In the genomic region with DNA sequence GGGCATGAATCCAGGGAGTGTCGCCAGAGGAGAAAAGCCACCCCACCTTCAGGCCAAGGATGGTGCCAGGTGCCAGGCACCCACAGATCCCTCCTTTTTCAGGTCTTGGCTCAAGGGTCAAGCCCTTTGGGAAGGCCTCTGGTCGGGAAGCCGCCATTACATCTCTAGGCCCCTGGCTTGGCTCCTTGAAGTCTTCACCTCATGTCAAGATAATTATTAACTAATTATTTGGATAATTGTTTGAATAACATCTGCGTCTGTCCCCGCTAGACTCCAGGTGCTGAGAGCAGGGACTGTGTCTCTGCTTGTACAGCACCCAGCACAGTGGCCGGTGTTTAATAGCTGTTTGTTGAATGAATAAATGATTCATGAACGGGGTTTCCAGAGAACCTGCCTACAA, we compare ENCODE assay signal across 17 cellular contexts. TPM values are rescaled to one million over a fixed set of nuclear protein-coding genes. Genes with fewer than 3 reads are reported as not detected.
DNase-seq lines count a peak whose midpoint lies in the region; ATAC-seq and TF ChIP-seq lines count a peak whose summit lies in the region.
"Had no signal": no experiment of that assay in that cellular context is flagged by ENCODE, and none has a peak within 500 bp of the region (broad histone marks: within the 10 kb centered on the region; RNA-seq: fewer than 3 reads in every experiment).

No MANE protein-coding gene starts in this region.

- H3K4me2 ChIP-seq in HCT116 (ENCODE audit: low read length) = peak overlapping the region; percentile 74; the same call in 1 of the 2 replicates
- H3K4me2 ChIP-seq: PC-9 had no signal

- RAD21 ChIA-PET in HCT116 (lab: Charles Lee; ENCODE audit: low non-redundant PET in 1 of 2, low total read pairs in 2 of 2, uncharacterized antibody in 2 of 2, unreplicated experiment in 2 of 2) = no interaction called here

- H3K4me3 Mint-ChIP-seq in natural killer cell treated with Interleukin-12 subunit alpha and Interleukin-12 subunit beta and Interleukin-15 and Interleukin-18, amount 100 ng/mL, for 72 hours = peak overlapping the region; percentile 33
- H3K4me3 Mint-ChIP-seq: CD8-positive, alpha-beta memory T cell had no signal

- no peaks in the 10 kb centered on the region for H3K36me3 ChIP-seq in HCT116 (ENCODE audit: control insufficient read depth in 1 of 2, insufficient read depth in 2 of 2, low read length in 2 of 2)
- H3K36me3 ChIP-seq in suprapubic skin = no peaks in the 10 kb centered on the region
- H3K36me3 ChIP-seq: BLaER1 had no signal

- TF ChIP-seq CTCF in HCT116 (IDR thresholded peaks at IDR 0.05 in 2 of 3, conservative IDR thresholded peaks at IDR 0.05 in 1 of 3; ENCODE audit: borderline replicate concordance in 1 of 3, insufficient read depth in 1 of 3, low read depth in 2 of 3, low read length in 2 of 3) (no peak), suprapubic skin (IDR thresholded peaks at IDR 0.05) (no peak)

- WGBS in suprapubic skin = 56% methylated on average over 7 of the region's 7 CpGs

- H2AFZ ChIP-seq in HCT116 (ENCODE audit: low read depth, low read length, poor library complexity, severe bottlenecking) = no peak overlapping the region
- H2AFZ ChIP-seq: PC-9 had no signal

- no peaks in the 10 kb centered on the region for H3K9me3 ChIP-seq in HCT116 (ENCODE audit: control insufficient read depth in 1 of 2, insufficient read depth in 1 of 2, low read depth in 1 of 2, low read length in 2 of 2)
- no peaks in the 10 kb centered on the region for H3K9me3 ChIP-seq in suprapubic skin
- H3K9me3 ChIP-seq: BLaER1 had no signal

- H3K36me3 Mint-ChIP-seq in natural killer cell treated with Interleukin-12 subunit alpha and Interleukin-12 subunit beta and Interleukin-15 and Interleukin-18, amount 100 ng/mL, for 72 hours = peaks cover 4% of the 10 kb centered on the region

- TF ChIP-seq RAD21 in HCT116 (IDR thresholded peaks at IDR 0.05; ENCODE audit: low read depth) = no peak

- H3K4me1 ChIP-seq in HCT116 (ENCODE audit: control insufficient read depth in 1 of 2, insufficient read depth in 2 of 2, low read length in 2 of 2) = peaks cover 9 to 28% of the 10 kb centered on the region in 2 experiments
- H3K4me1 ChIP-seq in suprapubic skin = peaks cover 38% of the 10 kb centered on the region
- H3K4me1 ChIP-seq: BLaER1 had no signal

- BruUV-seq in HCT116 (replicated peaks; lab: Mats Ljungman, UMichigan) = no TSS peak

- POLR2A ChIA-PET in HCT116 (lab: Charles Lee) = no interaction called here

- no peak for ATAC-seq in HCT116
- no peak for ATAC-seq in natural killer cell treated with Interleukin-12 subunit alpha and Interleukin-12 subunit beta and Interleukin-15 and Interleukin-18, amount 100 ng/mL, for 72 hours

- H3K27ac ChIP-seq in HCT116 (ENCODE audit: low read depth, low read length) (no peak overlapping the region), suprapubic skin (peak overlapping the region; percentile 10), substantia nigra (ENCODE audit: low read depth, low read length, poor library complexity, severe bottlenecking) (no peak overlapping the region)
- H3K27ac ChIP-seq: BLaER1, PC-9 had no signal

- no peaks in the 10 kb centered on the region for H3K9me2 ChIP-seq in HCT116 (ENCODE audit: insufficient read depth)

- no peaks in the 10 kb centered on the region for H4K20me1 ChIP-seq in HCT116 (ENCODE audit: insufficient read depth)
- H4K20me1 ChIP-seq: BLaER1 had no signal

- no peak overlapping the region for H3K27ac Mint-ChIP-seq in natural killer cell treated with Interleukin-12 subunit alpha and Interleukin-12 subunit beta and Interleukin-15 and Interleukin-18, amount 100 ng/mL, for 72 hours
- H3K27ac Mint-ChIP-seq: CD8-positive, alpha-beta memory T cell had no signal

- no peak for TF ChIP-seq EP300 in suprapubic skin (IDR thresholded peaks at IDR 0.05)

- H3K27me3 ChIP-seq in HCT116 (ENCODE audit: insufficient read depth, low read length) (no peaks in the 10 kb centered on the region; the same call in 1 of the 2 replicates), suprapubic skin (peaks cover 34% of the 10 kb centered on the region)
- H3K27me3 ChIP-seq: BLaER1 had no signal

- intact Hi-C loops in HCT116 (cut with micrococcal nuclease) = no loop called here

- H3K9ac ChIP-seq in HCT116 (ENCODE audit: low read length) = no peak overlapping the region
- H3K9ac ChIP-seq: BLaER1 had no signal

- H3K27me3 Mint-ChIP-seq in natural killer cell treated with Interleukin-12 subunit alpha and Interleukin-12 subunit beta and Interleukin-15 and Interleukin-18, amount 100 ng/mL, for 72 hours = peaks cover 36 to 51% of the 10 kb centered on the region in 2 donors

- peaks cover 0 to 6% of the 10 kb centered on the region in 2 donors for H3K4me1 Mint-ChIP-seq in natural killer cell treated with Interleukin-12 subunit alpha and Interleukin-12 subunit beta and Interleukin-15 and Interleukin-18, amount 100 ng/mL, for 72 hours (ENCODE audit: low read depth in 2 of 2)

- H3K9me3 Mint-ChIP-seq in natural killer cell treated with Interleukin-12 subunit alpha and Interleukin-12 subunit beta and Interleukin-15 and Interleukin-18, amount 100 ng/mL, for 72 hours = peaks cover 8% of the 10 kb centered on the region

- CTCF ChIA-PET in HCT116 (lab: Charles Lee) = no interaction called here

- TF ChIP-seq POLR2A in HCT116 (IDR thresholded peaks at IDR 0.05; ENCODE audit: borderline replicate concordance, extremely low read depth, insufficient read depth, insufficient read length) (no peak), suprapubic skin (IDR thresholded peaks at IDR 0.05) (no peak)

- no peaks in the 10 kb centered on the region for H3K79me2 ChIP-seq in HCT116 (ENCODE audit: insufficient read depth, low read length)

- DNase-seq in HCT116 (ENCODE audit: low read depth, low spot score) (no peak), epidermal melanocyte (ENCODE audit: insufficient read length, low spot score) (peak; percentile 4), suprapubic skin (ENCODE audit: low spot score in 2 of 2) (no peak), NCI-H2171 treated with DMSO at 0.1 percent for 48 hours (lab: John Stamatoyannopoulos, UW) (no peak), substantia nigra (lab: John Stamatoyannopoulos, UW) (no peak), NCI-H524 (lab: John Stamatoyannopoulos, UW) (no peak)
- DNase-seq in natural killer cell treated with Interleukin-12 subunit alpha and Interleukin-12 subunit beta and Interleukin-15 and Interleukin-18, amount 100 ng/mL, for 72 hours (ENCODE audit: low spot score) = no peak
- DNase-seq: CD8-positive, alpha-beta memory T cell; DMS79; IMR-90; NCI-H187 treated with DMSO at 0.1 percent for 48 hours; NCI-H226; NCI-H526; PC-9 had no signal

- no peak overlapping the region for H3K4me3 ChIP-seq in HCT116 (replicated peaks in 1 of 2; ENCODE audit: low read depth in 1 of 2, low read length in 2 of 2)
- H3K4me3 ChIP-seq in suprapubic skin = no peak overlapping the region
- H3K4me3 ChIP-seq: BLaER1, PC-9 had no signal

TF ChIP-seq in HCT116, 20 proteins besides CTCF, POLR2A, EP300 and RAD21 (continues in another document):
- TF ChIP-seq JUND (IDR thresholded peaks at IDR 0.05) = no peak
- TF ChIP-seq POLR2AphosphoS5 (IDR thresholded peaks at IDR 0.05; ENCODE audit: low read depth, low read length) = no peak
- TF ChIP-seq FOSL1 (IDR thresholded peaks at IDR 0.05; ENCODE audit: low read depth) = no peak
- TF ChIP-seq ZNF274 (IDR thresholded peaks at IDR 0.05; ENCODE audit: low read depth, low read length) = no peak
- no peak for TF ChIP-seq ELF1 (IDR thresholded peaks at IDR 0.05; ENCODE audit: borderline replicate concordance, low read depth)
- TF ChIP-seq, protein P1, sequence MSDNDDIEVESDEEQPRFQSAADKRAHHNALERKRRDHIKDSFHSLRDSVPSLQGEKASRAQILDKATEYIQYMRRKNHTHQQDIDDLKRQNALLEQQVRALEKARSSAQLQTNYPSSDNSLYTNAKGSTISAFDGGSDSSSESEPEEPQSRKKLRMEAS (IDR thresholded peaks at IDR 0.05) = no peak
- no peak for TF ChIP-seq SIN3A (IDR thresholded peaks at IDR 0.05; ENCODE audit: low read depth)
- TF ChIP-seq CBX3 (IDR thresholded peaks at IDR 0.05; ENCODE audit: low read depth) = no peak
- no peak for TF ChIP-seq CEBPB (IDR thresholded peaks at IDR 0.05; ENCODE audit: low read depth)
- TF ChIP-seq SRF (IDR thresholded peaks at IDR 0.05; ENCODE audit: low read depth) = no peak
- TF ChIP-seq ATF3 (IDR thresholded peaks at IDR 0.05) = no peak
- no peak for TF ChIP-seq ZFX (IDR thresholded peaks at IDR 0.05)
- no peak for TF ChIP-seq YY1 (IDR thresholded peaks at IDR 0.05; ENCODE audit: extremely low read depth, insufficient replicate concordance, low read depth, low read length)

RNA-seq across cellular contexts. Expression of gene KLK13, which starts 1.2 kb away (rescaled TPM):
- total RNA-seq in HCT116 (2021; ENCODE audit: unreplicated experiment) (3.2 TPM), suprapubic skin (10 to 100 TPM in 3 of 4 donors, 1 to 10 TPM in 1; 6.6 to 23.5 (median 16.5) TPM)
- polyA plus RNA-seq in HCT116 (2012) = 1.9 and 2.2 TPM in 2 replicates
- total RNA-seq in natural killer cell treated with Interleukin-12 subunit alpha and Interleukin-12 subunit beta and Interleukin-15 and Interleukin-18, amount 100 ng/mL, for 72 hours = not detected
- total RNA-seq: A673; CD8-positive, alpha-beta memory T cell; IMR-90; M059J; PC-9 had no signal
- polyA plus RNA-seq: CD8-positive, alpha-beta memory T cell; IMR-90 had no signal

RNA-seq across cellular contexts. Expression of gene KLK14, which starts 19.0 kb away (rescaled TPM):
- total RNA-seq in HCT116 (2021; ENCODE audit: unreplicated experiment) = 0.76 TPM
- 0.37 and 0.47 TPM in 2 replicates for polyA plus RNA-seq in HCT116 (2012)
- 1 to 10 TPM in 1 of 2 donors, under 1 TPM in 1; 0.50 to 2.2 TPM for total RNA-seq in natural killer cell treated with Interleukin-12 subunit alpha and Interleukin-12 subunit beta and Interleukin-15 and Interleukin-18, amount 100 ng/mL, for 72 hours
- 10 to 100 TPM in 1 of 4 donors, 1 to 10 TPM in 3; 3.8 to 22.8 (median 5.2) TPM for total RNA-seq in suprapubic skin
- total RNA-seq: IMR-90, M059J had no signal
- polyA plus RNA-seq: CD8-positive, alpha-beta memory T cell; IMR-90 had no signal

RNA-seq across cellular contexts. Expression of gene KLK12, which starts 28.9 kb away (rescaled TPM):
- total RNA-seq in HCT116 (2021; ENCODE audit: unreplicated experiment) (not detected), suprapubic skin (1 to 10 TPM in 2 of 4 donors, not detected in 2; 2.6 to 5.0 TPM)
- 0.09 TPM in 1 of 2 replicates, not detected in the other for polyA plus RNA-seq in HCT116 (2012)
- total RNA-seq in natural killer cell treated with Interleukin-12 subunit alpha and Interleukin-12 subunit beta and Interleukin-15 and Interleukin-18, amount 100 ng/mL, for 72 hours = not detected
- total RNA-seq: A673; CD8-positive, alpha-beta memory T cell; IMR-90; M059J; PC-9 had no signal
- polyA plus RNA-seq: CD8-positive, alpha-beta memory T cell; IMR-90 had no signal

RNA-seq across cellular contexts. Expression of gene KLK11, which starts 37.2 kb away (rescaled TPM):
- total RNA-seq in HCT116 (2021; ENCODE audit: unreplicated experiment) = not detected
- 1.5 and 1.6 TPM in 2 replicates for polyA plus RNA-seq in HCT116 (2012)
- not detected for total RNA-seq in natural killer cell treated with Interleukin-12 subunit alpha and Interleukin-12 subunit beta and Interleukin-15 and Interleukin-18, amount 100 ng/mL, for 72 hours
- total RNA-seq in suprapubic skin = 100 to 1,000 TPM; 173 to 372 (median 269) TPM
- total RNA-seq: A673; CD8-positive, alpha-beta memory T cell; IMR-90; M059J had no signal
- polyA plus RNA-seq: CD8-positive, alpha-beta memory T cell; IMR-90 had no signal

RNA-seq across cellular contexts. Expression of gene KLK10, which starts 44.2 kb away (rescaled TPM):
- total RNA-seq in HCT116 (2021; ENCODE audit: unreplicated experiment) = 33.6 TPM
- 37.4 and 37.8 TPM in 2 replicates for polyA plus RNA-seq in HCT116 (2012)
- total RNA-seq in natural killer cell treated with Interleukin-12 subunit alpha and Interleukin-12 subunit beta and Interleukin-15 and Interleukin-18, amount 100 ng/mL, for 72 hours = not detected
- total RNA-seq in suprapubic skin = 10 to 100 TPM; 45.2 to 85.3 (median 53.9) TPM
- total RNA-seq: A673; CD8-positive, alpha-beta memory T cell; IMR-90; M059J had no signal
- polyA plus RNA-seq: CD8-positive, alpha-beta memory T cell; IMR-90 had no signal
